Comparison of ENCODE assay signal across 7 cellular contexts in the genomic region with DNA sequence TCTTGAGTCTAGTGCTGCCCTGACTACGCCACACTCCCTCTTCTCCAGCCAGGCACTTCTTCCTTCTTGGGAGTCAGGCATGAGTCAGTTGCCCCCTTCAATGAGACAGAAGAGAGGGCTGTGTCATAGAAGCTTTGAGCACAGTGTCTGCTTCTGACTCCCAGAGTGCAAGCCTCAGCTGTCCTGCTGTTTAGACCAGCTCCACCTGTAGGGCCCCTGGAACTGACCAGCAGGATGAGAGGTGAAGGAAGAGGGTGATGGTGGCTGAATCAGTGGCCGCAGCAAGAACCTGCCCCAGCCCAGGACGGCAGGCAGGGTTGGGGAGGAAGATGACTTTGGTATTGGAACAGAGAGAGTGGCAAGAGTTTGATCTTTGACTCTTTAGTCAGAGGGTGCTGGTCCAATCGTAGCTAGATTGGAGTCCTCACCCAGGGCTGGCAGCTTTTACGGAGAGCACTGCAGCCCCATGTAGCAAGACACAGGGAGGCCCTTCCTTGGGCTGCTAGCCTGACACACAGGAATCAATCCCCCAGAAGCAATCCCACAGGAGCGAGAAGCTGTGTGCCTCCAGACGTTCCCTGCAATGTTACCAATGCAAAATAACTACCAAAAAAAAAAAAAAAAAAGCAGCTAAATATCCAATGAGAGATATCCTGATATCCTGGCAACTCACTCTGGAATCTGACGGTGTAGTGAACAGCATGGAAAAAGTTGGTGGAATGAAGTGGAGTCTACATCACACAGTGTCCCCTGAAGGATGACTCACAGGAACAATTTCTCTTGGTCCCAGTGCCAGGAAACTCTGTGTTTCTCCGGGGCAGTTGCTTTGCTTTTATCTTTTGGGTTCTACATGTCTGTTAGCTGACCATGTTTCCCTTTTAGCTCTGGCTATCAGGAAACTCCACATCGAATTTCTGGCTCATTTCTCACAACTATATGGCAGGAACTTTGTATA. TPM values are rescaled to one million over a fixed set of nuclear protein-coding genes. Genes with fewer than 3 reads are reported as not detected.
DNase-seq lines count a peak whose midpoint lies in the region; ATAC-seq and TF ChIP-seq lines count a peak whose summit lies in the region.
"Had no signal": no experiment of that assay in that cellular context is flagged by ENCODE, and none has a peak within 500 bp of the region (broad histone marks: within the 10 kb centered on the region; RNA-seq: fewer than 3 reads in every experiment).

No MANE protein-coding gene starts in this region.

- intact Hi-C loops in sigmoid colon (cut with DNase I), result no loop called here

- no peak for ATAC-seq in HG03378 (IDR thresholded peaks at IDR 0.05; ENCODE audit: unreplicated experiment)
- no peak for ATAC-seq in HG03442 (IDR thresholded peaks at IDR 0.05; ENCODE audit: unreplicated experiment)

- H3K27me3 ChIP-seq in sigmoid colon, result no peaks in the 10 kb centered on the region

- no peak for TF ChIP-seq CTCF in sigmoid colon (IDR thresholded peaks at IDR 0.05)

- peak; percentile 86 for DNase-seq in HPDE6-E6E7 (ENCODE audit: extremely low spot score)
- peak in 1 of 2 experiments; percentile 43 for DNase-seq in erythroblast (lab: John Stamatoyannopoulos, UW)
- DNase-seq in sigmoid colon, result peak; percentile 89
- DNase-seq in NOMO-1 treated with DMSO at 0.1 percent for 48 hours (lab: John Stamatoyannopoulos, UW; ENCODE audit: unreplicated experiment), result no peak
- DNase-seq: NCI-H510A treated with DMSO at 0.1 percent for 48 hours had no signal

- peak; percentile 23 for TF ChIP-seq POLR2A in erythroblast (IDR thresholded peaks at IDR 0.05; ENCODE audit: low read length)
- no peak for TF ChIP-seq POLR2A in sigmoid colon (IDR thresholded peaks at IDR 0.05)

- peak in 3 of 4 donors; percentile 0 to 81 (median 64) for TF ChIP-seq EP300 in sigmoid colon (IDR thresholded peaks at IDR 0.05)

- H3K4me3 ChIP-seq in sigmoid colon, result no peak overlapping the region

- H3K27ac ChIP-seq in sigmoid colon, result peak overlapping the region; percentile 82 to 97 (median 88)

- H3K9me3 ChIP-seq in sigmoid colon, result no peaks in the 10 kb centered on the region

- H3K4me1 ChIP-seq in sigmoid colon, result peaks cover 0 to 39% (median 37%) of the 10 kb centered on the region in 4 donors

- 60 to 67% methylated on average over 10 of the region's 10 CpGs for WGBS in sigmoid colon, 2 donors

- H3K36me3 ChIP-seq in sigmoid colon, result no peaks in the 10 kb centered on the region

RNA-seq across cellular contexts. Expression of a gene that starts 6.9 kb away (rescaled TPM):
- total RNA-seq in sigmoid colon, result not detected
- polyA plus RNA-seq in sigmoid colon, result not detected

RNA-seq across cellular contexts. Expression of a gene that starts 12.2 kb away (rescaled TPM):
- total RNA-seq in sigmoid colon, result under 1 TPM in 1 of 4 donors, not detected in 3; 0.71 TPM
- polyA plus RNA-seq in sigmoid colon, result 1 to 10 TPM in 1 of 3 donors, under 1 TPM in 1, not detected in 1; 0.26 to 1.2 TPM

RNA-seq across cellular contexts. Expression of a gene that starts 23.8 kb away (rescaled TPM):
- total RNA-seq in sigmoid colon, result under 1 TPM in 1 of 4 donors, not detected in 3; 0.49 TPM
- polyA plus RNA-seq in sigmoid colon, result 1 to 10 TPM in 1 of 3 donors, under 1 TPM in 1, not detected in 1; 0.31 to 1.2 TPM

RNA-seq across cellular contexts. Expression of a gene that starts 36.9 kb away (rescaled TPM):
- 10 to 100 TPM in 1 of 4 donors, 1 to 10 TPM in 2, under 1 TPM in 1; 0.83 to 23.4 (median 5.4) TPM for total RNA-seq in sigmoid colon
- 1 to 10 TPM; 1.2 to 2.5 (median 2.5) TPM for polyA plus RNA-seq in sigmoid colon

RNA-seq across cellular contexts. Expression of a gene that starts 44.1 kb away (rescaled TPM):
- total RNA-seq in sigmoid colon, result 10 to 100 TPM; 13.3 to 19.3 (median 13.9) TPM
- polyA plus RNA-seq in sigmoid colon, result 1 to 10 TPM; 8.1 to 9.0 (median 8.9) TPM
